1 cellular context compared by ENCODE assay signal in the genomic region with DNA sequence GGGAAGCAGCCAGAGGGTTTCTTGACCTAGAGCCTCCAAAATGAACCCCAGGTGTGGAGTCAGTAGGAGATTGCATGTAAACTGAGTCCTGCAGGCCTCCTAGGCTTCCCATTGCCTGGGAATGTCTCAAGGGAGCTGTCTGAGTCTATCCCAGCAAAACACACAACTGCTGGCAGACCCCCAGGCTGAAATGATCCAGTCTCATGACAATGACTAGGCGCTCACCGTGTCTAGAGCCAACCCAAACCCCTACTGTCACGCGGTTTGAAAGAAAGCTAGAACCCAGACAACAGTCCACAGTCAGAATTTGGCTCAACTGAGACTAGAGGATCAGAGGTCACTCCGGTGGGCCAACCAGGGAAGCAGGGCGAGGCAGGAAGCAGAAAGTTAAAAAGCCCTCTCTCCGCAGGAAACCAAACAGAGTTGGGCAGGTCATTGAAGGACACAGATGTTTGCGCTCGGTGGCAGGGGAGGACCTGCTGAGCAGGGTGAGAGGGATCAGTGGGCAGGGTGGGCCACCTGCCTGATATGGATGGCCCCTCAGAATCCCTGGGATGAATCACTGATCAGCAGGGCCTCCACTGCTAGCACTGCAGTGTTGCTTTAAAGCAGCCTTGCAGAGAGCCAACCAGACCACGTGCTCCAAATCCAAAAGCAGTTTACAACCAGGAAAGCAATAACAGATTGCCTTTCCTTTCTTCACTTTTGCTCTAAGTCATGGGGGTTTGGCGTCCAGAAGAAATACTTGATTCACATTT.
TF ChIP-seq lines count a peak whose summit lies in the region.

No MANE protein-coding gene starts in this region.

TF ChIP-seq in HepG2, 621 proteins besides CTCF, POLR2A, EP300 and RAD21 (continued from another document and continues in another):
- TF ChIP-seq, protein P1, sequence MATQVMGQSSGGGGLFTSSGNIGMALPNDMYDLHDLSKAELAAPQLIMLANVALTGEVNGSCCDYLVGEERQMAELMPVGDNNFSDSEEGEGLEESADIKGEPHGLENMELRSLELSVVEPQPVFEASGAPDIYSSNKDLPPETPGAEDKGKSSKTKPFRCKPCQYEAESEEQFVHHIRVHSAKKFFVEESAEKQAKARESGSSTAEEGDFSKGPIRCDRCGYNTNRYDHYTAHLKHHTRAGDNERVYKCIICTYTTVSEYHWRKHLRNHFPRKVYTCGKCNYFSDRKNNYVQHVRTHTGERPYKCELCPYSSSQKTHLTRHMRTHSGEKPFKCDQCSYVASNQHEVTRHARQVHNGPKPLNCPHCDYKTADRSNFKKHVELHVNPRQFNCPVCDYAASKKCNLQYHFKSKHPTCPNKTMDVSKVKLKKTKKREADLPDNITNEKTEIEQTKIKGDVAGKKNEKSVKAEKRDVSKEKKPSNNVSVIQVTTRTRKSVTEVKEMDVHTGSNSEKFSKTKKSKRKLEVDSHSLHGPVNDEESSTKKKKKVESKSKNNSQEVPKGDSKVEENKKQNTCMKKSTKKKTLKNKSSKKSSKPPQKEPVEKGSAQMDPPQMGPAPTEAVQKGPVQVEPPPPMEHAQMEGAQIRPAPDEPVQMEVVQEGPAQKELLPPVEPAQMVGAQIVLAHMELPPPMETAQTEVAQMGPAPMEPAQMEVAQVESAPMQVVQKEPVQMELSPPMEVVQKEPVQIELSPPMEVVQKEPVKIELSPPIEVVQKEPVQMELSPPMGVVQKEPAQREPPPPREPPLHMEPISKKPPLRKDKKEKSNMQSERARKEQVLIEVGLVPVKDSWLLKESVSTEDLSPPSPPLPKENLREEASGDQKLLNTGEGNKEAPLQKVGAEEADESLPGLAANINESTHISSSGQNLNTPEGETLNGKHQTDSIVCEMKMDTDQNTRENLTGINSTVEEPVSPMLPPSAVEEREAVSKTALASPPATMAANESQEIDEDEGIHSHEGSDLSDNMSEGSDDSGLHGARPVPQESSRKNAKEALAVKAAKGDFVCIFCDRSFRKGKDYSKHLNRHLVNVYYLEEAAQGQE (IDR thresholded peaks at IDR 0.05; ENCODE audit: borderline replicate concordance in 1 of 2, low read depth in 1 of 2, low read length in 2 of 2) = peak in 1 of 2 experiments; percentile 2; a peak in 1 of 4 replicates
- peak; percentile 81; the same call in 1 of the 2 replicates for TF ChIP-seq ZNF766 (CRISPR knock-in tag; IDR thresholded peaks at IDR 0.05; ENCODE audit: borderline replicate concordance)
- TF ChIP-seq TEAD2 (CRISPR knock-in tag; IDR thresholded peaks at IDR 0.05) = no peak
- no peak for TF ChIP-seq NONO (IDR thresholded peaks at IDR 0.05)
- TF ChIP-seq NONO (CRISPR knock-in tag; conservative IDR thresholded peaks at IDR 0.05) = peak; percentile 75
- TF ChIP-seq, protein P2, sequence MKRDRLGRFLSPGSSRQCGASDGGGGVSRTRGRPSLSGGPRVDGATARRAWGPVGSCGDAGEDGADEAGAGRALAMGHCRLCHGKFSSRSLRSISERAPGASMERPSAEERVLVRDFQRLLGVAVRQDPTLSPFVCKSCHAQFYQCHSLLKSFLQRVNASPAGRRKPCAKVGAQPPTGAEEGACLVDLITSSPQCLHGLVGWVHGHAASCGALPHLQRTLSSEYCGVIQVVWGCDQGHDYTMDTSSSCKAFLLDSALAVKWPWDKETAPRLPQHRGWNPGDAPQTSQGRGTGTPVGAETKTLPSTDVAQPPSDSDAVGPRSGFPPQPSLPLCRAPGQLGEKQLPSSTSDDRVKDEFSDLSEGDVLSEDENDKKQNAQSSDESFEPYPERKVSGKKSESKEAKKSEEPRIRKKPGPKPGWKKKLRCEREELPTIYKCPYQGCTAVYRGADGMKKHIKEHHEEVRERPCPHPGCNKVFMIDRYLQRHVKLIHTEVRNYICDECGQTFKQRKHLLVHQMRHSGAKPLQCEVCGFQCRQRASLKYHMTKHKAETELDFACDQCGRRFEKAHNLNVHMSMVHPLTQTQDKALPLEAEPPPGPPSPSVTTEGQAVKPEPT (CRISPR knock-in tag; IDR thresholded peaks at IDR 0.05; ENCODE audit: low read depth) = 0 out of 2 replicates have a peak, but pooled peaks have one; percentile 78
- TF ChIP-seq RFX3 (CRISPR knock-in tag; IDR thresholded peaks at IDR 0.05) = no peak
- no peak for TF ChIP-seq NBN (conservative IDR thresholded peaks at IDR 0.05)
- peak; percentile 69; the same call in 1 of the 2 replicates for TF ChIP-seq ZNF772 (CRISPR knock-in tag; IDR thresholded peaks at IDR 0.05)
- TF ChIP-seq ZNF674 (CRISPR knock-in tag; IDR thresholded peaks at IDR 0.05; ENCODE audit: low read depth) = no peak
- TF ChIP-seq, protein P3, sequence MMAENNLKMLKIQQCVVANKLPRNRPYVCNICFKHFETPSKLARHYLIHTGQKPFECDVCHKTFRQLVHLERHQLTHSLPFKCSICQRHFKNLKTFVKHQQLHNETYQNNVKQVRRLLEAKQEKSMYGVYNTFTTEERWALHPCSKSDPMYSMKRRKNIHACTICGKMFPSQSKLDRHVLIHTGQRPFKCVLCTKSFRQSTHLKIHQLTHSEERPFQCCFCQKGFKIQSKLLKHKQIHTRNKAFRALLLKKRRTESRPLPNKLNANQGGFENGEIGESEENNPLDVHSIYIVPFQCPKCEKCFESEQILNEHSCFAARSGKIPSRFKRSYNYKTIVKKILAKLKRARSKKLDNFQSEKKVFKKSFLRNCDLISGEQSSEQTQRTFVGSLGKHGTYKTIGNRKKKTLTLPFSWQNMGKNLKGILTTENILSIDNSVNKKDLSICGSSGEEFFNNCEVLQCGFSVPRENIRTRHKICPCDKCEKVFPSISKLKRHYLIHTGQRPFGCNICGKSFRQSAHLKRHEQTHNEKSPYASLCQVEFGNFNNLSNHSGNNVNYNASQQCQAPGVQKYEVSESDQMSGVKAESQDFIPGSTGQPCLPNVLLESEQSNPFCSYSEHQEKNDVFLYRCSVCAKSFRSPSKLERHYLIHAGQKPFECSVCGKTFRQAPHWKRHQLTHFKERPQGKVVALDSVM (CRISPR knock-in tag; IDR thresholded peaks at IDR 0.05) = no peak; the same call in 1 of the 2 replicates
- no peak for TF ChIP-seq ZFP36L1 (CRISPR knock-in tag; IDR thresholded peaks at IDR 0.05)
- TF ChIP-seq MAX (IDR thresholded peaks at IDR 0.05) = peak; percentile 80
- TF ChIP-seq ZNF556 (CRISPR knock-in tag; IDR thresholded peaks at IDR 0.05; ENCODE audit: borderline replicate concordance) = peak; percentile 94; the same call in 1 of the 2 replicates
- 0 out of 2 replicates have a peak, but pooled peaks have one; percentile 44 for TF ChIP-seq HOXA5 (CRISPR knock-in tag; IDR thresholded peaks at IDR 0.05)
- no peak for TF ChIP-seq ZFAT (CRISPR knock-in tag; conservative IDR thresholded peaks at IDR 0.05)
- TF ChIP-seq, protein P4, sequence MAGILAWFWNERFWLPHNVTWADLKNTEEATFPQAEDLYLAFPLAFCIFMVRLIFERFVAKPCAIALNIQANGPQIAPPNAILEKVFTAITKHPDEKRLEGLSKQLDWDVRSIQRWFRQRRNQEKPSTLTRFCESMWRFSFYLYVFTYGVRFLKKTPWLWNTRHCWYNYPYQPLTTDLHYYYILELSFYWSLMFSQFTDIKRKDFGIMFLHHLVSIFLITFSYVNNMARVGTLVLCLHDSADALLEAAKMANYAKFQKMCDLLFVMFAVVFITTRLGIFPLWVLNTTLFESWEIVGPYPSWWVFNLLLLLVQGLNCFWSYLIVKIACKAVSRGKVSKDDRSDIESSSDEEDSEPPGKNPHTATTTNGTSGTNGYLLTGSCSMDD (CRISPR knock-in tag; IDR thresholded peaks at IDR 0.05) = no peak
- no peak for TF ChIP-seq STAT5B (CRISPR knock-in tag; IDR thresholded peaks at IDR 0.05)
- peak; percentile 88; the same call in 1 of the 2 replicates for TF ChIP-seq RFXAP (CRISPR knock-in tag; IDR thresholded peaks at IDR 0.05; ENCODE audit: borderline replicate concordance)
- TF ChIP-seq SOX6 (IDR thresholded peaks at IDR 0.05) = no peak
- TF ChIP-seq SOX6 (CRISPR knock-in tag; IDR thresholded peaks at IDR 0.05) = peak; percentile 88
- no peak for TF ChIP-seq SNRNP70 (IDR thresholded peaks at IDR 0.05; ENCODE audit: low read depth, low read length)
- TF ChIP-seq GPN1 (CRISPR knock-in tag; IDR thresholded peaks at IDR 0.05; ENCODE audit: borderline replicate concordance) = no peak
- no peak for TF ChIP-seq ZNF207 (IDR thresholded peaks at IDR 0.05; ENCODE audit: borderline replicate concordance)
- peak; percentile 59; the same call in 1 of the 2 replicates for TF ChIP-seq KDM5B (CRISPR knock-in tag; IDR thresholded peaks at IDR 0.05; ENCODE audit: borderline replicate concordance)
- TF ChIP-seq JUNB (CRISPR knock-in tag; IDR thresholded peaks at IDR 0.05; ENCODE audit: borderline replicate concordance) = no peak
- TF ChIP-seq ZNF30 (CRISPR knock-in tag; IDR thresholded peaks at IDR 0.05) = no peak
- TF ChIP-seq RXRA (CRISPR knock-in tag; IDR thresholded peaks at IDR 0.05) = peak; percentile 99
- TF ChIP-seq HNRNPK (IDR thresholded peaks at IDR 0.05; ENCODE audit: low read depth, low read length, poor library complexity, severe bottlenecking) = no peak
- TF ChIP-seq TBL1XR1 (IDR thresholded peaks at IDR 0.05; ENCODE audit: borderline replicate concordance, low read length, partially characterized antibody) = no peak
- TF ChIP-seq ZNF841 (CRISPR knock-in tag; IDR thresholded peaks at IDR 0.05; ENCODE audit: borderline replicate concordance) = no peak
- no peak for TF ChIP-seq PCBP2 (optimal IDR thresholded peaks at IDR 0.05; ENCODE audit: low read depth, low read length, poor library complexity, severe bottlenecking)
- peak; percentile 80 for TF ChIP-seq ZGPAT (CRISPR knock-in tag; IDR thresholded peaks at IDR 0.05)
- TF ChIP-seq EHMT2 (IDR thresholded peaks at IDR 0.05; ENCODE audit: borderline replicate concordance, low read depth, low read length) = no peak
- TF ChIP-seq RFX1 (IDR thresholded peaks at IDR 0.05) = no peak
- no peak for TF ChIP-seq ZNF670 (CRISPR knock-in tag; IDR thresholded peaks at IDR 0.05; ENCODE audit: borderline replicate concordance)
- TF ChIP-seq ZNF672 (CRISPR knock-in tag; IDR thresholded peaks at IDR 0.05) = no peak
- TF ChIP-seq ZNF382 (CRISPR knock-in tag; IDR thresholded peaks at IDR 0.05; ENCODE audit: borderline replicate concordance) = no peak
- 0 out of 2 replicates have a peak, but pooled peaks have one; percentile 23 for TF ChIP-seq ZNF724P (CRISPR knock-in tag; IDR thresholded peaks at IDR 0.05; ENCODE audit: borderline replicate concordance)
- no peak for TF ChIP-seq ZSCAN20 (CRISPR knock-in tag; IDR thresholded peaks at IDR 0.05; ENCODE audit: borderline replicate concordance)
- TF ChIP-seq IRX3 (CRISPR knock-in tag; IDR thresholded peaks at IDR 0.05; ENCODE audit: borderline replicate concordance, low read depth) = no peak
- peak; percentile 91 for TF ChIP-seq HNF1B (CRISPR knock-in tag; IDR thresholded peaks at IDR 0.05)
- no peak for TF ChIP-seq BCLAF1 (IDR thresholded peaks at IDR 0.05)
- no peak for TF ChIP-seq ZNF567 (CRISPR knock-in tag; IDR thresholded peaks at IDR 0.05; ENCODE audit: borderline replicate concordance)
- TF ChIP-seq, protein P5, sequence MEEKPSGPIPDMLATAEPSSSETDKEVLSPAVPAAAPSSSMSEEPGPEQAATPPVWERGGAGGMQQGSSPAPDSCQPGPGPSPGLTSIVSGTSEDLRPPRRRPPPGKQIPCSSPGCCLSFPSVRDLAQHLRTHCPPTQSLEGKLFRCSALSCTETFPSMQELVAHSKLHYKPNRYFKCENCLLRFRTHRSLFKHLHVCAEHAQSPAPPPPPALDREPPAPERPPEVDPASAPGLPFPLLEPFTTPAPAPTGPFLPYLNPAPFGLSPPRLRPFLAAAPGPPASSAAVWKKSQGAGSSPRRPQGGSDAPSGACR (CRISPR knock-in tag; IDR thresholded peaks at IDR 0.05) = peak; percentile 80; the same call in 1 of the 2 replicates
